22 cellular contexts compared by ENCODE assay signal in the genomic region with DNA sequence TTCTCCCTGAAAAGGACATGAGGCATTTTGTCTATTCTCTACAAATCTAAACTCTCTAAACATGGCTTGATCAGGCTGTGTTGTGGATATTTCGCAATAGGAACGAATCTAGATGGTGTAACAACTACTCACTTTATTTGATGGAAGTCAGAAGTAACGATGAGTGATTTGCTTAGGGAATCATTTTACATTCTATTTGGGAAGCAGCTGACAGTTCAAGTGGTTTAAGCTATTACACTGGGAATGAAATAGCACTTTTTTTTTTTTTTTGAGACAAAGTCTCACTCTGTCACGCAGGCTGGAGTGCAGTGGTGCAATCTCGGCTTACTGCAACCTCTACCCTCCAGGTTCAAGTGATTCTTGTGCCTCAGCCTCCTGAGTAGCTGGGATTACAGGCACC. TPM values are rescaled to one million over a fixed set of nuclear protein-coding genes. Genes with fewer than 3 reads are reported as not detected.
DNase-seq lines count a peak whose midpoint lies in the region; ATAC-seq and TF ChIP-seq lines count a peak whose summit lies in the region.
"Had no signal": no experiment of that assay in that cellular context is flagged by ENCODE, and none has a peak within 500 bp of the region (broad histone marks: within the 10 kb centered on the region; RNA-seq: fewer than 3 reads in every experiment).

No MANE protein-coding gene starts in this region.

- H3K4me3 ChIP-seq in neural cell (ENCODE audit: low read length) (no peak overlapping the region), suprapubic skin (no peak overlapping the region)
- H3K4me3 ChIP-seq: HAP-1, mucosa of descending colon, PC-9, stomach had no signal

- 65% methylated on average over 5 of the region's 5 CpGs for WGBS in suprapubic skin

- H3K4me1 ChIP-seq in suprapubic skin: no peaks in the 10 kb centered on the region
- H3K4me1 ChIP-seq: HAP-1, stomach had no signal

- DNase-seq in DMS79 treated with DMSO at 0.1 percent for 48 hours (lab: John Stamatoyannopoulos, UW): peak; percentile 49
- no peak for DNase-seq in DMS79 (lab: John Stamatoyannopoulos, UW)
- peak; percentile 15 for DNase-seq in MV-4-11 (lab: John Stamatoyannopoulos, UW)
- peak; percentile 66 for DNase-seq in amniotic epithelial cell (ENCODE audit: low read depth)
- no peak for DNase-seq in NCI-H1694 treated with DMSO at 0.1 percent for 48 hours (lab: John Stamatoyannopoulos, UW)
- DNase-seq in suprapubic skin (ENCODE audit: low spot score in 2 of 2): no peak
- DNase-seq: 8988T; activated CD4-positive, alpha-beta T cell treated with anti-CD3 and anti-CD28 coated beads, Interleukin-2, amount 10 ng/mL, durations not matched to agents 24 days and 14 days; AML-193; COR-L47; glutamatergic neuron; left colon; mucosa of descending colon; NCI-H2029 treated with DMSO at 0.1 percent for 48 hours; NCI-H748 treated with DMSO at 0.1 percent for 48 hours; PC-9; stimulated activated CD4-positive, alpha-beta T cell treated with anti-CD3 and anti-CD28 coated beads, Interleukin-4, amount 100 ng/mL, for 24 hours; stomach had no signal

- no peaks in the 10 kb centered on the region for H3K79me2 ChIP-seq in neural cell (replicated peaks; ENCODE audit: insufficient read depth, low read length)

- TF ChIP-seq POLR2A in suprapubic skin (IDR thresholded peaks at IDR 0.05): no peak

- TF ChIP-seq CTCF in neural cell (IDR thresholded peaks at IDR 0.05; ENCODE audit: poor library complexity, severe bottlenecking) (no peak), suprapubic skin (IDR thresholded peaks at IDR 0.05) (no peak)

- H2AFZ ChIP-seq in neural cell (ENCODE audit: low read depth, low read length): no peak overlapping the region
- H2AFZ ChIP-seq: PC-9 had no signal

- H3K36me3 ChIP-seq in neural cell (ENCODE audit: insufficient read depth, low read length): no peaks in the 10 kb centered on the region
- no peaks in the 10 kb centered on the region for H3K36me3 ChIP-seq in suprapubic skin
- H3K36me3 ChIP-seq: HAP-1, stomach had no signal

- no peak for TF ChIP-seq RAD21 in neural cell (conservative IDR thresholded peaks at IDR 0.05)

- H3K9me3 ChIP-seq in neural cell (ENCODE audit: low read length): peaks cover 5% of the 10 kb centered on the region
- H3K9me3 ChIP-seq in suprapubic skin: peaks cover 3% of the 10 kb centered on the region
- H3K9me3 ChIP-seq: HAP-1, mucosa of descending colon, stomach had no signal

- H3F3A ChIP-seq in neural cell (ENCODE audit: insufficient read depth, low read length, poor library complexity, severe bottlenecking): no peaks in the 10 kb centered on the region

- H3K27ac ChIP-seq in neural cell (ENCODE audit: low read length): no peak overlapping the region
- H3K27ac ChIP-seq in suprapubic skin: no peak overlapping the region
- H3K27ac ChIP-seq: PC-9, stomach had no signal

- peak; percentile 79 for TF ChIP-seq EP300 in neural cell (conservative IDR thresholded peaks at IDR 0.05; ENCODE audit: poor library complexity, severe bottlenecking)
- no peak for TF ChIP-seq EP300 in suprapubic skin (IDR thresholded peaks at IDR 0.05)

- no peak overlapping the region for H3K4me2 ChIP-seq in neural cell (ENCODE audit: low read length)
- H3K4me2 ChIP-seq: PC-9 had no signal

- H4K20me1 ChIP-seq in neural cell (ENCODE audit: insufficient read depth): no peaks in the 10 kb centered on the region

- H3K9me2 ChIP-seq in neural cell (ENCODE audit: insufficient read depth, low read length): no peaks in the 10 kb centered on the region

- no peak for ATAC-seq in HG03460 (IDR thresholded peaks at IDR 0.05; ENCODE audit: unreplicated experiment)
- ATAC-seq: left colon, mucosa of descending colon had no signal

- H3K27me3 ChIP-seq in neural cell (ENCODE audit: insufficient read depth, low read depth, low read length): no peaks in the 10 kb centered on the region
- no peaks in the 10 kb centered on the region for H3K27me3 ChIP-seq in suprapubic skin
- H3K27me3 ChIP-seq: stomach had no signal

- H3K9ac ChIP-seq in neural cell (ENCODE audit: low read length): no peak overlapping the region

TF ChIP-seq in neural cell, 6 proteins besides CTCF, POLR2A, EP300 and RAD21:
- no peak for TF ChIP-seq SMC3 (conservative IDR thresholded peaks at IDR 0.05; ENCODE audit: poor library complexity)
- peak; percentile 53 for TF ChIP-seq POLR2AphosphoS5 (IDR thresholded peaks at IDR 0.05)
- TF ChIP-seq, protein P1, sequence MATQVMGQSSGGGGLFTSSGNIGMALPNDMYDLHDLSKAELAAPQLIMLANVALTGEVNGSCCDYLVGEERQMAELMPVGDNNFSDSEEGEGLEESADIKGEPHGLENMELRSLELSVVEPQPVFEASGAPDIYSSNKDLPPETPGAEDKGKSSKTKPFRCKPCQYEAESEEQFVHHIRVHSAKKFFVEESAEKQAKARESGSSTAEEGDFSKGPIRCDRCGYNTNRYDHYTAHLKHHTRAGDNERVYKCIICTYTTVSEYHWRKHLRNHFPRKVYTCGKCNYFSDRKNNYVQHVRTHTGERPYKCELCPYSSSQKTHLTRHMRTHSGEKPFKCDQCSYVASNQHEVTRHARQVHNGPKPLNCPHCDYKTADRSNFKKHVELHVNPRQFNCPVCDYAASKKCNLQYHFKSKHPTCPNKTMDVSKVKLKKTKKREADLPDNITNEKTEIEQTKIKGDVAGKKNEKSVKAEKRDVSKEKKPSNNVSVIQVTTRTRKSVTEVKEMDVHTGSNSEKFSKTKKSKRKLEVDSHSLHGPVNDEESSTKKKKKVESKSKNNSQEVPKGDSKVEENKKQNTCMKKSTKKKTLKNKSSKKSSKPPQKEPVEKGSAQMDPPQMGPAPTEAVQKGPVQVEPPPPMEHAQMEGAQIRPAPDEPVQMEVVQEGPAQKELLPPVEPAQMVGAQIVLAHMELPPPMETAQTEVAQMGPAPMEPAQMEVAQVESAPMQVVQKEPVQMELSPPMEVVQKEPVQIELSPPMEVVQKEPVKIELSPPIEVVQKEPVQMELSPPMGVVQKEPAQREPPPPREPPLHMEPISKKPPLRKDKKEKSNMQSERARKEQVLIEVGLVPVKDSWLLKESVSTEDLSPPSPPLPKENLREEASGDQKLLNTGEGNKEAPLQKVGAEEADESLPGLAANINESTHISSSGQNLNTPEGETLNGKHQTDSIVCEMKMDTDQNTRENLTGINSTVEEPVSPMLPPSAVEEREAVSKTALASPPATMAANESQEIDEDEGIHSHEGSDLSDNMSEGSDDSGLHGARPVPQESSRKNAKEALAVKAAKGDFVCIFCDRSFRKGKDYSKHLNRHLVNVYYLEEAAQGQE (IDR thresholded peaks at IDR 0.05; ENCODE audit: borderline replicate concordance): no peak
- TF ChIP-seq MXI1 (conservative IDR thresholded peaks at IDR 0.05; ENCODE audit: poor library complexity, severe bottlenecking): no peak
- TF ChIP-seq TAF1 (IDR thresholded peaks at IDR 0.05; ENCODE audit: low read depth): no peak
- TF ChIP-seq EZH2 (IDR thresholded peaks at IDR 0.05; ENCODE audit: borderline replicate concordance, insufficient read depth, low read length, poor library complexity, severe bottlenecking): no peak

RNA-seq across cellular contexts. Expression of a gene that starts 44.1 kb away (rescaled TPM):
- polyA plus RNA-seq in neural cell: not detected in 2 replicates
- polyA minus RNA-seq in neural cell: not detected in 2 replicates
- not detected for total RNA-seq in suprapubic skin
- total RNA-seq: activated CD4-positive, alpha-beta T cell treated with anti-CD3 and anti-CD28 coated beads, Interleukin-2, amount 10 ng/mL, durations not matched to agents 24 days and 14 days; PC-9; pulmonary artery endothelial cell had no signal

Comparison
In these comparisons a context has a peak if more than half of its experiments do, and no peak if none do; other contexts are left out.
1. DNase-seq: peak in DMS79 treated with DMSO at 0.1 percent for 48 hours (single experiment), MV-4-11 (single experiment) and amniotic epithelial cell (single experiment); none in DMS79 (single experiment), NCI-H1694 treated with DMSO at 0.1 percent for 48 hours (single experiment) and suprapubic skin (0 of 2).